ENCODE assay signal across 1 cellular context in the genomic region with DNA sequence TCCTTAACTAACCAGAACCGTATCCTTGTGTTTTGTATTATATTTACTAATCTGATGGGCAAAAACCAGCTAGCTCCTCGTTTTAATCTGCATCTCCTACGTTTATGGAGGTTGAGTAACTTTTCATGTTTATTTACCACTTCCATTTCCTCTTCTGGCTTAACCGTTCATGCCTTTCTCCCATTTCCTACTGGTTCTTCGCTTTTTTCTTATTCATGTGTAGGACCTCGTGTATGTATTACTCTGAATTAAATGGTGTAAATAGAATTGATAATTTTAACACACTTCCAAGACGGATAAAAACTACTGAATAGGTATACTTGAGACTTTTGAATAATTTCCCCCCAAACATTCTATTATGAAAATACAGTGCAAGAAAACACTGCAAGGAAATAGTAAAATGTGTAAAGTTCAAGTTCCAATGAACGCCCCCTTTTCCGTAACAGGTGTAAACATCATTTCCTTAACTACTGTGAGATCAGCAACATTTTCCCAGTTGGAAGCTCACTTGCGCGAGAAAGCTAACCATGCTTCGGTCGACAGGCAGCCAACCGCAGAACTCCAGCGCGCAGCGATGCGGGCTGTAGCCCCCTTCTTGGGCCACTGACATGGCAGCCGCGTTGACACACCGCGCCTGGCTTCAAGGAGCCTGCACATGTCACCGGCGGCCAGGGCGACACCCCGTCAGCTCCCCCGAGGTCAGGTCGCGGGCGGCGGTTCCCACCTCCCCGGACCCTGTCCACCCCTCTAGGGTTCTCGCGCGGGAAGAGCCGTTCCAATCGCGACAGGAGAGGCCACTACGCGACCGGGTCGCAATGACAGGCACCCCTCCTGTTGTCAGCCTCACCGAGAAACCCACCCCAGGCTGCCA.
TF ChIP-seq lines count a peak whose summit lies in the region.

No MANE protein-coding gene starts in this region.

TF ChIP-seq in K562, 482 proteins besides CTCF, POLR2A, EP300 and RAD21 (continued from another document and continues in another):
- TF ChIP-seq, protein P1, sequence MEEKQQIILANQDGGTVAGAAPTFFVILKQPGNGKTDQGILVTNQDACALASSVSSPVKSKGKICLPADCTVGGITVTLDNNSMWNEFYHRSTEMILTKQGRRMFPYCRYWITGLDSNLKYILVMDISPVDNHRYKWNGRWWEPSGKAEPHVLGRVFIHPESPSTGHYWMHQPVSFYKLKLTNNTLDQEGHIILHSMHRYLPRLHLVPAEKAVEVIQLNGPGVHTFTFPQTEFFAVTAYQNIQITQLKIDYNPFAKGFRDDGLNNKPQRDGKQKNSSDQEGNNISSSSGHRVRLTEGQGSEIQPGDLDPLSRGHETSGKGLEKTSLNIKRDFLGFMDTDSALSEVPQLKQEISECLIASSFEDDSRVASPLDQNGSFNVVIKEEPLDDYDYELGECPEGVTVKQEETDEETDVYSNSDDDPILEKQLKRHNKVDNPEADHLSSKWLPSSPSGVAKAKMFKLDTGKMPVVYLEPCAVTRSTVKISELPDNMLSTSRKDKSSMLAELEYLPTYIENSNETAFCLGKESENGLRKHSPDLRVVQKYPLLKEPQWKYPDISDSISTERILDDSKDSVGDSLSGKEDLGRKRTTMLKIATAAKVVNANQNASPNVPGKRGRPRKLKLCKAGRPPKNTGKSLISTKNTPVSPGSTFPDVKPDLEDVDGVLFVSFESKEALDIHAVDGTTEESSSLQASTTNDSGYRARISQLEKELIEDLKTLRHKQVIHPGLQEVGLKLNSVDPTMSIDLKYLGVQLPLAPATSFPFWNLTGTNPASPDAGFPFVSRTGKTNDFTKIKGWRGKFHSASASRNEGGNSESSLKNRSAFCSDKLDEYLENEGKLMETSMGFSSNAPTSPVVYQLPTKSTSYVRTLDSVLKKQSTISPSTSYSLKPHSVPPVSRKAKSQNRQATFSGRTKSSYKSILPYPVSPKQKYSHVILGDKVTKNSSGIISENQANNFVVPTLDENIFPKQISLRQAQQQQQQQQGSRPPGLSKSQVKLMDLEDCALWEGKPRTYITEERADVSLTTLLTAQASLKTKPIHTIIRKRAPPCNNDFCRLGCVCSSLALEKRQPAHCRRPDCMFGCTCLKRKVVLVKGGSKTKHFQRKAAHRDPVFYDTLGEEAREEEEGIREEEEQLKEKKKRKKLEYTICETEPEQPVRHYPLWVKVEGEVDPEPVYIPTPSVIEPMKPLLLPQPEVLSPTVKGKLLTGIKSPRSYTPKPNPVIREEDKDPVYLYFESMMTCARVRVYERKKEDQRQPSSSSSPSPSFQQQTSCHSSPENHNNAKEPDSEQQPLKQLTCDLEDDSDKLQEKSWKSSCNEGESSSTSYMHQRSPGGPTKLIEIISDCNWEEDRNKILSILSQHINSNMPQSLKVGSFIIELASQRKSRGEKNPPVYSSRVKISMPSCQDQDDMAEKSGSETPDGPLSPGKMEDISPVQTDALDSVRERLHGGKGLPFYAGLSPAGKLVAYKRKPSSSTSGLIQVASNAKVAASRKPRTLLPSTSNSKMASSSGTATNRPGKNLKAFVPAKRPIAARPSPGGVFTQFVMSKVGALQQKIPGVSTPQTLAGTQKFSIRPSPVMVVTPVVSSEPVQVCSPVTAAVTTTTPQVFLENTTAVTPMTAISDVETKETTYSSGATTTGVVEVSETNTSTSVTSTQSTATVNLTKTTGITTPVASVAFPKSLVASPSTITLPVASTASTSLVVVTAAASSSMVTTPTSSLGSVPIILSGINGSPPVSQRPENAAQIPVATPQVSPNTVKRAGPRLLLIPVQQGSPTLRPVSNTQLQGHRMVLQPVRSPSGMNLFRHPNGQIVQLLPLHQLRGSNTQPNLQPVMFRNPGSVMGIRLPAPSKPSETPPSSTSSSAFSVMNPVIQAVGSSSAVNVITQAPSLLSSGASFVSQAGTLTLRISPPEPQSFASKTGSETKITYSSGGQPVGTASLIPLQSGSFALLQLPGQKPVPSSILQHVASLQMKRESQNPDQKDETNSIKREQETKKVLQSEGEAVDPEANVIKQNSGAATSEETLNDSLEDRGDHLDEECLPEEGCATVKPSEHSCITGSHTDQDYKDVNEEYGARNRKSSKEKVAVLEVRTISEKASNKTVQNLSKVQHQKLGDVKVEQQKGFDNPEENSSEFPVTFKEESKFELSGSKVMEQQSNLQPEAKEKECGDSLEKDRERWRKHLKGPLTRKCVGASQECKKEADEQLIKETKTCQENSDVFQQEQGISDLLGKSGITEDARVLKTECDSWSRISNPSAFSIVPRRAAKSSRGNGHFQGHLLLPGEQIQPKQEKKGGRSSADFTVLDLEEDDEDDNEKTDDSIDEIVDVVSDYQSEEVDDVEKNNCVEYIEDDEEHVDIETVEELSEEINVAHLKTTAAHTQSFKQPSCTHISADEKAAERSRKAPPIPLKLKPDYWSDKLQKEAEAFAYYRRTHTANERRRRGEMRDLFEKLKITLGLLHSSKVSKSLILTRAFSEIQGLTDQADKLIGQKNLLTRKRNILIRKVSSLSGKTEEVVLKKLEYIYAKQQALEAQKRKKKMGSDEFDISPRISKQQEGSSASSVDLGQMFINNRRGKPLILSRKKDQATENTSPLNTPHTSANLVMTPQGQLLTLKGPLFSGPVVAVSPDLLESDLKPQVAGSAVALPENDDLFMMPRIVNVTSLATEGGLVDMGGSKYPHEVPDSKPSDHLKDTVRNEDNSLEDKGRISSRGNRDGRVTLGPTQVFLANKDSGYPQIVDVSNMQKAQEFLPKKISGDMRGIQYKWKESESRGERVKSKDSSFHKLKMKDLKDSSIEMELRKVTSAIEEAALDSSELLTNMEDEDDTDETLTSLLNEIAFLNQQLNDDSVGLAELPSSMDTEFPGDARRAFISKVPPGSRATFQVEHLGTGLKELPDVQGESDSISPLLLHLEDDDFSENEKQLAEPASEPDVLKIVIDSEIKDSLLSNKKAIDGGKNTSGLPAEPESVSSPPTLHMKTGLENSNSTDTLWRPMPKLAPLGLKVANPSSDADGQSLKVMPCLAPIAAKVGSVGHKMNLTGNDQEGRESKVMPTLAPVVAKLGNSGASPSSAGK (IDR thresholded peaks at IDR 0.05) = peak; percentile 78
- TF ChIP-seq FOXA3 (CRISPR knock-in tag; conservative IDR thresholded peaks at IDR 0.05 in 1 of 2, IDR thresholded peaks at IDR 0.05 in 1 of 2) = peak in 1 of 2 experiments; percentile 66; a peak in 2 of 4 replicates
- TF ChIP-seq, protein P2, sequence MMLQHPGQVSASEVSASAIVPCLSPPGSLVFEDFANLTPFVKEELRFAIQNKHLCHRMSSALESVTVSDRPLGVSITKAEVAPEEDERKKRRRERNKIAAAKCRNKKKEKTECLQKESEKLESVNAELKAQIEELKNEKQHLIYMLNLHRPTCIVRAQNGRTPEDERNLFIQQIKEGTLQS (IDR thresholded peaks at IDR 0.05) = no peak
- TF ChIP-seq, protein P2 (CRISPR knock-in tag; conservative IDR thresholded peaks at IDR 0.05) = no peak
- TF ChIP-seq HSF4 (CRISPR knock-in tag; IDR thresholded peaks at IDR 0.05; ENCODE audit: borderline replicate concordance) = no peak
- TF ChIP-seq MXI1 (IDR thresholded peaks at IDR 0.05; ENCODE audit: low read depth, low read length) = peak; percentile 35; the same call in 1 of the 2 replicates
- TF ChIP-seq, protein P3, sequence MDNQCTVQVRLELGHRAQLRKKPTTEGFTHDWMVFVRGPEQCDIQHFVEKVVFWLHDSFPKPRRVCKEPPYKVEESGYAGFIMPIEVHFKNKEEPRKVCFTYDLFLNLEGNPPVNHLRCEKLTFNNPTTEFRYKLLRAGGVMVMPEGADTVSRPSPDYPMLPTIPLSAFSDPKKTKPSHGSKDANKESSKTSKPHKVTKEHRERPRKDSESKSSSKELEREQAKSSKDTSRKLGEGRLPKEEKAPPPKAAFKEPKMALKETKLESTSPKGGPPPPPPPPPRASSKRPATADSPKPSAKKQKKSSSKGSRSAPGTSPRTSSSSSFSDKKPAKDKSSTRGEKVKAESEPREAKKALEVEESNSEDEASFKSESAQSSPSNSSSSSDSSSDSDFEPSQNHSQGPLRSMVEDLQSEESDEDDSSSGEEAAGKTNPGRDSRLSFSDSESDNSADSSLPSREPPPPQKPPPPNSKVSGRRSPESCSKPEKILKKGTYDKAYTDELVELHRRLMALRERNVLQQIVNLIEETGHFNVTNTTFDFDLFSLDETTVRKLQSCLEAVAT (IDR thresholded peaks at IDR 0.05) = peak in 1 of 2 experiments; percentile 72; a peak in 1 of 4 replicates
- no peak for TF ChIP-seq ZBTB8A (IDR thresholded peaks at IDR 0.05; ENCODE audit: partially characterized antibody)
- TF ChIP-seq CHD1 (IDR thresholded peaks at IDR 0.05; ENCODE audit: low read length) = peak; percentile 94
- TF ChIP-seq, protein P4, sequence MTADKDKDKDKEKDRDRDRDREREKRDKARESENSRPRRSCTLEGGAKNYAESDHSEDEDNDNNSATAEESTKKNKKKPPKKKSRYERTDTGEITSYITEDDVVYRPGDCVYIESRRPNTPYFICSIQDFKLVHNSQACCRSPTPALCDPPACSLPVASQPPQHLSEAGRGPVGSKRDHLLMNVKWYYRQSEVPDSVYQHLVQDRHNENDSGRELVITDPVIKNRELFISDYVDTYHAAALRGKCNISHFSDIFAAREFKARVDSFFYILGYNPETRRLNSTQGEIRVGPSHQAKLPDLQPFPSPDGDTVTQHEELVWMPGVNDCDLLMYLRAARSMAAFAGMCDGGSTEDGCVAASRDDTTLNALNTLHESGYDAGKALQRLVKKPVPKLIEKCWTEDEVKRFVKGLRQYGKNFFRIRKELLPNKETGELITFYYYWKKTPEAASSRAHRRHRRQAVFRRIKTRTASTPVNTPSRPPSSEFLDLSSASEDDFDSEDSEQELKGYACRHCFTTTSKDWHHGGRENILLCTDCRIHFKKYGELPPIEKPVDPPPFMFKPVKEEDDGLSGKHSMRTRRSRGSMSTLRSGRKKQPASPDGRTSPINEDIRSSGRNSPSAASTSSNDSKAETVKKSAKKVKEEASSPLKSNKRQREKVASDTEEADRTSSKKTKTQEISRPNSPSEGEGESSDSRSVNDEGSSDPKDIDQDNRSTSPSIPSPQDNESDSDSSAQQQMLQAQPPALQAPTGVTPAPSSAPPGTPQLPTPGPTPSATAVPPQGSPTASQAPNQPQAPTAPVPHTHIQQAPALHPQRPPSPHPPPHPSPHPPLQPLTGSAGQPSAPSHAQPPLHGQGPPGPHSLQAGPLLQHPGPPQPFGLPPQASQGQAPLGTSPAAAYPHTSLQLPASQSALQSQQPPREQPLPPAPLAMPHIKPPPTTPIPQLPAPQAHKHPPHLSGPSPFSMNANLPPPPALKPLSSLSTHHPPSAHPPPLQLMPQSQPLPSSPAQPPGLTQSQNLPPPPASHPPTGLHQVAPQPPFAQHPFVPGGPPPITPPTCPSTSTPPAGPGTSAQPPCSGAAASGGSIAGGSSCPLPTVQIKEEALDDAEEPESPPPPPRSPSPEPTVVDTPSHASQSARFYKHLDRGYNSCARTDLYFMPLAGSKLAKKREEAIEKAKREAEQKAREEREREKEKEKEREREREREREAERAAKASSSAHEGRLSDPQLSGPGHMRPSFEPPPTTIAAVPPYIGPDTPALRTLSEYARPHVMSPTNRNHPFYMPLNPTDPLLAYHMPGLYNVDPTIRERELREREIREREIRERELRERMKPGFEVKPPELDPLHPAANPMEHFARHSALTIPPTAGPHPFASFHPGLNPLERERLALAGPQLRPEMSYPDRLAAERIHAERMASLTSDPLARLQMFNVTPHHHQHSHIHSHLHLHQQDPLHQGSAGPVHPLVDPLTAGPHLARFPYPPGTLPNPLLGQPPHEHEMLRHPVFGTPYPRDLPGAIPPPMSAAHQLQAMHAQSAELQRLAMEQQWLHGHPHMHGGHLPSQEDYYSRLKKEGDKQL (CRISPR knock-in tag; IDR thresholded peaks at IDR 0.05; ENCODE audit: borderline replicate concordance) = no peak
- TF ChIP-seq, protein P5, sequence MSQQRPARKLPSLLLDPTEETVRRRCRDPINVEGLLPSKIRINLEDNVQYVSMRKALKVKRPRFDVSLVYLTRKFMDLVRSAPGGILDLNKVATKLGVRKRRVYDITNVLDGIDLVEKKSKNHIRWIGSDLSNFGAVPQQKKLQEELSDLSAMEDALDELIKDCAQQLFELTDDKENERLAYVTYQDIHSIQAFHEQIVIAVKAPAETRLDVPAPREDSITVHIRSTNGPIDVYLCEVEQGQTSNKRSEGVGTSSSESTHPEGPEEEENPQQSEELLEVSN (IDR thresholded peaks at IDR 0.05; ENCODE audit: borderline replicate concordance in 1 of 2, extremely low read depth in 1 of 2, insufficient read depth in 1 of 2, insufficient read length in 1 of 2, low read depth in 1 of 2, low read length in 1 of 2, poor library complexity in 1 of 2, severe bottlenecking in 1 of 2) = peak; percentile 64 to 69
- TF ChIP-seq FOXA1 (IDR thresholded peaks at IDR 0.05; ENCODE audit: borderline replicate concordance) = no peak
- peak; percentile 87 for TF ChIP-seq SAP30 (IDR thresholded peaks at IDR 0.05; ENCODE audit: borderline replicate concordance, insufficient read depth, low read depth, low read length, poor library complexity, severe bottlenecking)
- TF ChIP-seq, protein P6, sequence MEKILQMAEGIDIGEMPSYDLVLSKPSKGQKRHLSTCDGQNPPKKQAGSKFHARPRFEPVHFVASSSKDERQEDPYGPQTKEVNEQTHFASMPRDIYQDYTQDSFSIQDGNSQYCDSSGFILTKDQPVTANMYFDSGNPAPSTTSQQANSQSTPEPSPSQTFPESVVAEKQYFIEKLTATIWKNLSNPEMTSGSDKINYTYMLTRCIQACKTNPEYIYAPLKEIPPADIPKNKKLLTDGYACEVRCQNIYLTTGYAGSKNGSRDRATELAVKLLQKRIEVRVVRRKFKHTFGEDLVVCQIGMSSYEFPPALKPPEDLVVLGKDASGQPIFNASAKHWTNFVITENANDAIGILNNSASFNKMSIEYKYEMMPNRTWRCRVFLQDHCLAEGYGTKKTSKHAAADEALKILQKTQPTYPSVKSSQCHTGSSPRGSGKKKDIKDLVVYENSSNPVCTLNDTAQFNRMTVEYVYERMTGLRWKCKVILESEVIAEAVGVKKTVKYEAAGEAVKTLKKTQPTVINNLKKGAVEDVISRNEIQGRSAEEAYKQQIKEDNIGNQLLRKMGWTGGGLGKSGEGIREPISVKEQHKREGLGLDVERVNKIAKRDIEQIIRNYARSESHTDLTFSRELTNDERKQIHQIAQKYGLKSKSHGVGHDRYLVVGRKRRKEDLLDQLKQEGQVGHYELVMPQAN (IDR thresholded peaks at IDR 0.05; ENCODE audit: borderline replicate concordance) = peak; percentile 86
- TF ChIP-seq, protein P7, sequence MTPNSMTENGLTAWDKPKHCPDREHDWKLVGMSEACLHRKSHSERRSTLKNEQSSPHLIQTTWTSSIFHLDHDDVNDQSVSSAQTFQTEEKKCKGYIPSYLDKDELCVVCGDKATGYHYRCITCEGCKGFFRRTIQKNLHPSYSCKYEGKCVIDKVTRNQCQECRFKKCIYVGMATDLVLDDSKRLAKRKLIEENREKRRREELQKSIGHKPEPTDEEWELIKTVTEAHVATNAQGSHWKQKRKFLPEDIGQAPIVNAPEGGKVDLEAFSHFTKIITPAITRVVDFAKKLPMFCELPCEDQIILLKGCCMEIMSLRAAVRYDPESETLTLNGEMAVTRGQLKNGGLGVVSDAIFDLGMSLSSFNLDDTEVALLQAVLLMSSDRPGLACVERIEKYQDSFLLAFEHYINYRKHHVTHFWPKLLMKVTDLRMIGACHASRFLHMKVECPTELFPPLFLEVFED (CRISPR knock-in tag; conservative IDR thresholded peaks at IDR 0.05) = no peak
- peak in 1 of 2 experiments; percentile 78; a peak in 2 of 4 replicates for TF ChIP-seq HDAC1 (IDR thresholded peaks at IDR 0.05)
